1 cellular context compared by ENCODE assay signal in the genomic region with DNA sequence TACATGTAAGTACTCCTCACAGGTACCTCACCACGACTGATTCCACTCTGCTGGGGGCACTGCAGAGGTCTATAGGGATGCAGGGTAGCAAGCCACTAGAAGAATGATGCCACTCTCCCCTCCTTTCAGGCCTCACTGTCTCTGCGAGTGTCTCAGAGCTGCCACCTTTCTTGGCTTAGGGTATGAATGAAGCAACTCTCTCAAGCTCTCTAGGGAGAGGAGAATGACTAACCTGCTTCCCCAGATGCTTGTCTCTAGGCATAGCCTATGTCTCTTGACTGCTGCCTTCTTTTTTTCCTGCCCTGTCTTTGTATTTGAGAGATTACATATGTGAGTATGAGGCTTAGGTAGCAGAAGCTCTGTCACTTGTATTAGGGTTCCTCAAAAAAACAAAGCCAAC.
TF ChIP-seq lines count a peak whose summit lies in the region.

No MANE protein-coding gene starts in this region.

TF ChIP-seq in GM23338, 12 proteins besides CTCF, POLR2A, EP300 and RAD21 (continued from another document):
- no peak for TF ChIP-seq JUNB (IDR thresholded peaks at IDR 0.05; ENCODE audit: unreplicated experiment)
- TF ChIP-seq, protein P1, sequence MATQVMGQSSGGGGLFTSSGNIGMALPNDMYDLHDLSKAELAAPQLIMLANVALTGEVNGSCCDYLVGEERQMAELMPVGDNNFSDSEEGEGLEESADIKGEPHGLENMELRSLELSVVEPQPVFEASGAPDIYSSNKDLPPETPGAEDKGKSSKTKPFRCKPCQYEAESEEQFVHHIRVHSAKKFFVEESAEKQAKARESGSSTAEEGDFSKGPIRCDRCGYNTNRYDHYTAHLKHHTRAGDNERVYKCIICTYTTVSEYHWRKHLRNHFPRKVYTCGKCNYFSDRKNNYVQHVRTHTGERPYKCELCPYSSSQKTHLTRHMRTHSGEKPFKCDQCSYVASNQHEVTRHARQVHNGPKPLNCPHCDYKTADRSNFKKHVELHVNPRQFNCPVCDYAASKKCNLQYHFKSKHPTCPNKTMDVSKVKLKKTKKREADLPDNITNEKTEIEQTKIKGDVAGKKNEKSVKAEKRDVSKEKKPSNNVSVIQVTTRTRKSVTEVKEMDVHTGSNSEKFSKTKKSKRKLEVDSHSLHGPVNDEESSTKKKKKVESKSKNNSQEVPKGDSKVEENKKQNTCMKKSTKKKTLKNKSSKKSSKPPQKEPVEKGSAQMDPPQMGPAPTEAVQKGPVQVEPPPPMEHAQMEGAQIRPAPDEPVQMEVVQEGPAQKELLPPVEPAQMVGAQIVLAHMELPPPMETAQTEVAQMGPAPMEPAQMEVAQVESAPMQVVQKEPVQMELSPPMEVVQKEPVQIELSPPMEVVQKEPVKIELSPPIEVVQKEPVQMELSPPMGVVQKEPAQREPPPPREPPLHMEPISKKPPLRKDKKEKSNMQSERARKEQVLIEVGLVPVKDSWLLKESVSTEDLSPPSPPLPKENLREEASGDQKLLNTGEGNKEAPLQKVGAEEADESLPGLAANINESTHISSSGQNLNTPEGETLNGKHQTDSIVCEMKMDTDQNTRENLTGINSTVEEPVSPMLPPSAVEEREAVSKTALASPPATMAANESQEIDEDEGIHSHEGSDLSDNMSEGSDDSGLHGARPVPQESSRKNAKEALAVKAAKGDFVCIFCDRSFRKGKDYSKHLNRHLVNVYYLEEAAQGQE (IDR thresholded peaks at IDR 0.05; ENCODE audit: unreplicated experiment) = no peak
